13 cellular contexts compared by ENCODE assay signal in the genomic region with DNA sequence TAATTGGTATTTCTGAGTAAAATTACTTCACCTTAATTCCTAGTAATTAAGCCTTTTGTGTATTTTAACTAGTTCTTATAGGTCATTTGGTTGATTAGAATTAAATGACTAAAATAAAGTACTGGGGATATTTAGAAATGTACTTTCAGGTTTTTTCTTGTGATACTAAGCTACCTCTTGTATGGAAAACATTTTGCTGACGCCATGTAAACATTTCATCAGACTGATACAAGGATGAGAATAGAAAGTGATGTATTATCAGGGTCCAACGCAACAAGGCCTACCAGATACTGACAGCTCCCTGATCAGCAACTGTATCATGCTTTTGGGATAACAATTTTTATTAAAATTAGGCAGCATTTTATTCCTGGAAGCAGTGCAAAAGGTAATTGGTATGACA. TPM values are rescaled to one million over a fixed set of nuclear protein-coding genes. Genes with fewer than 3 reads are reported as not detected.
DNase-seq lines count a peak whose midpoint lies in the region; ATAC-seq, FAIRE-seq and TF ChIP-seq lines count a peak whose summit lies in the region.
"Had no signal": no experiment of that assay in that cellular context is flagged by ENCODE, and none has a peak within 500 bp of the region (broad histone marks: within the 10 kb centered on the region; RNA-seq: fewer than 3 reads in every experiment).

No MANE protein-coding gene starts in this region.

- CTCF ChIA-PET in A549 (lab: Yijun Ruan, JAX): interaction anchor here (1.5 to 3.2 kb wide), 3 partner anchors 26 to 146 kb away, joined by 5 to 18 read pairs (median 6); no protein-coding TSS in a partner anchor

- peak overlapping the region; percentile 79; the same call in 1 of the 3 replicates for H3K4me3 ChIP-seq in A549
- peak overlapping the region in 1 of 3 experiments; percentile 12 for H3K4me3 ChIP-seq in keratinocyte (ENCODE audit: control insufficient read depth in 2 of 3, extremely low read depth in 1 of 3, insufficient read depth in 2 of 3, low read depth in 1 of 3, low read length in 3 of 3)

- H2AFZ ChIP-seq in keratinocyte (ENCODE audit: control insufficient read depth, low read length): no peak overlapping the region

- H3K9me1 ChIP-seq in keratinocyte (ENCODE audit: control insufficient read depth, extremely low read depth, insufficient read depth, low read length): no peaks in the 10 kb centered on the region

- no peak for DNase-seq in A549 (ENCODE audit: low read depth in 1 of 2, low spot score in 1 of 2)
- no peak for DNase-seq in GM19239 (ENCODE audit: insufficient read length, low spot score)
- no peak for DNase-seq in keratinocyte (ENCODE audit: low read depth, low spot score)
- DNase-seq in NCI-H1436 (lab: John Stamatoyannopoulos, UW): no peak
- DNase-seq in D721Med (ENCODE audit: insufficient read length, low spot score): no peak
- DNase-seq in DMS53 treated with DMSO at 0.1 percent for 48 hours (lab: John Stamatoyannopoulos, UW; ENCODE audit: unreplicated experiment): no peak
- DNase-seq: central memory CD4-positive, alpha-beta T cell; heart left ventricle; SJCRH30; stomach had no signal

- no peak overlapping the region for H3K9ac ChIP-seq in keratinocyte (ENCODE audit: control insufficient read depth, extremely low read depth, insufficient read depth, low read length)

- peaks cover 56% of the 10 kb centered on the region for H3K4me1 Mint-ChIP-seq in activated naive CD8-positive, alpha-beta T cell (ENCODE audit: low read depth)

- TF ChIP-seq RAD21 in A549 (conservative IDR thresholded peaks at IDR 0.05 in 1 of 2, IDR thresholded peaks at IDR 0.05 in 1 of 2): no peak

- H3K27me3 Mint-ChIP-seq in activated naive CD8-positive, alpha-beta T cell: no peaks in the 10 kb centered on the region

- ATAC-seq in A549 (no peak), GM21515 (IDR thresholded peaks at IDR 0.05; ENCODE audit: unreplicated experiment) (no peak)
- ATAC-seq: heart left ventricle had no signal

- H3K9me3 Mint-ChIP-seq in activated naive CD8-positive, alpha-beta T cell (ENCODE audit: low read depth): no peaks in the 10 kb centered on the region
- H3K9me3 Mint-ChIP-seq: CD14-positive monocyte had no signal

- no peak for FAIRE-seq in A549 (lab: Jason Lieb, UNC)
- peak; percentile 75 for FAIRE-seq in GM19239 (lab: Jason Lieb, UNC)
- no peak for FAIRE-seq in keratinocyte (lab: Jason Lieb, UNC)
- no peak for FAIRE-seq in D721Med (lab: Jason Lieb, UNC)

- WGBS in A549 (ENCODE audit: missing lambda C conversion rate): 82% methylated on average over 2 of the region's 2 CpGs

- no peaks in the 10 kb centered on the region for H3K9me3 ChIP-seq in A549
- no peaks in the 10 kb centered on the region for H3K9me3 ChIP-seq in keratinocyte (ENCODE audit: control insufficient read depth, low read depth, low read length)
- H3K9me3 ChIP-seq: heart left ventricle, SJCRH30, stomach had no signal

- peaks cover 38% of the 10 kb centered on the region for H3K79me2 ChIP-seq in keratinocyte (ENCODE audit: control insufficient read depth, insufficient read depth, low read length)

- peaks cover 5 to 17% of the 10 kb centered on the region in 2 experiments for H3K36me3 ChIP-seq in keratinocyte (ENCODE audit: control insufficient read depth in 2 of 2, extremely low read depth in 1 of 2, insufficient read depth in 2 of 2, low read length in 2 of 2)

- H3K4me1 ChIP-seq in A549 (peaks cover 26% of the 10 kb centered on the region), keratinocyte (ENCODE audit: control insufficient read depth, extremely low read depth, insufficient read depth, low read length) (peaks cover 15% of the 10 kb centered on the region)

- no peaks in the 10 kb centered on the region for H3K27me3 ChIP-seq in keratinocyte (ENCODE audit: control insufficient read depth, extremely low read depth, insufficient read depth, low read length)
- H3K27me3 ChIP-seq: heart left ventricle, SJCRH30, stomach had no signal

- H3K4me3 Mint-ChIP-seq in activated naive CD8-positive, alpha-beta T cell: peak overlapping the region; percentile 89
- H3K4me3 Mint-ChIP-seq: CD14-positive monocyte had no signal

- H3K27ac Mint-ChIP-seq in activated naive CD8-positive, alpha-beta T cell: peak overlapping the region; percentile 41

- TF ChIP-seq CTCF in A549 (IDR thresholded peaks at IDR 0.05) (no peak), keratinocyte (optimal IDR thresholded peaks at IDR 0.05 in 1 of 3, IDR thresholded peaks at IDR 0.05 in 1 of 3, conservative IDR thresholded peaks at IDR 0.05 in 1 of 3; ENCODE audit: extremely low read depth in 1 of 3, insufficient read depth in 2 of 3, low read length in 3 of 3) (no peak), D721Med (IDR thresholded peaks at IDR 0.05; ENCODE audit: insufficient read depth, missing control alignments) (no peak)

- TF ChIP-seq POLR2A in A549 (IDR thresholded peaks at IDR 0.05; ENCODE audit: low read length): no peak

- H3K36me3 Mint-ChIP-seq in activated naive CD8-positive, alpha-beta T cell: peaks cover 13% of the 10 kb centered on the region

- no peak for TF ChIP-seq EP300 in A549 (IDR thresholded peaks at IDR 0.05)

- dilution Hi-C loops in keratinocyte (cut with MboI; ENCODE audit: extremely low pct_ligation_motif_present, low sequenced_read_pairs): no loop called here

- H3K4me2 ChIP-seq in A549 (peak overlapping the region; percentile 96), keratinocyte (ENCODE audit: control insufficient read depth, extremely low read depth, insufficient read depth, low read depth, low read length) (peak overlapping the region; percentile 100)

- H3K27ac ChIP-seq in A549 (no peak overlapping the region), keratinocyte (ENCODE audit: control insufficient read depth, insufficient read depth, low read length) (peak overlapping the region; percentile 88)
- H3K27ac ChIP-seq: SJCRH30 had no signal

- POLR2A ChIA-PET in A549 (lab: Yijun Ruan, JAX): interaction anchor here (0.7 to 2.0 kb wide), 3 partner anchors 12 to 43 kb away, joined by 3 to 6 read pairs (median 3); no protein-coding TSS in a partner anchor

- H4K20me1 ChIP-seq in keratinocyte (ENCODE audit: control insufficient read depth, extremely low read depth, insufficient read depth, low read length): no peaks in the 10 kb centered on the region

TF ChIP-seq in A549, 52 proteins besides CTCF, POLR2A, EP300 and RAD21 (continues in another document):
- TF ChIP-seq NR3C1 (IDR thresholded peaks at IDR 0.05): no peak
- TF ChIP-seq, protein P1, sequence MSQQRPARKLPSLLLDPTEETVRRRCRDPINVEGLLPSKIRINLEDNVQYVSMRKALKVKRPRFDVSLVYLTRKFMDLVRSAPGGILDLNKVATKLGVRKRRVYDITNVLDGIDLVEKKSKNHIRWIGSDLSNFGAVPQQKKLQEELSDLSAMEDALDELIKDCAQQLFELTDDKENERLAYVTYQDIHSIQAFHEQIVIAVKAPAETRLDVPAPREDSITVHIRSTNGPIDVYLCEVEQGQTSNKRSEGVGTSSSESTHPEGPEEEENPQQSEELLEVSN (IDR thresholded peaks at IDR 0.05; ENCODE audit: borderline replicate concordance, low read depth): no peak
- no peak for TF ChIP-seq CBX2 (IDR thresholded peaks at IDR 0.05; ENCODE audit: borderline replicate concordance, low read depth)

RNA-seq across cellular contexts. Expression of a gene that starts 1.7 kb away (rescaled TPM):
- polyA plus RNA-seq in A549 (2011; rRNA removed): 87.9 and 111 TPM in 2 replicates
- polyA plus RNA-seq in A549 (2012; cell fraction: cytosol; rRNA removed): 33.9 and 40.3 TPM in 2 replicates
- polyA plus RNA-seq in A549 (2012; cell fraction: nucleus; rRNA removed): 12.6 and 21.5 TPM in 2 replicates
- 109 to 116 TPM (median 114 TPM) in 3 replicates for polyA plus RNA-seq in A549 (2017; fragmentation: RNase III; extraction: RNeasy Plus Mini Kit Qiagen cat#74134 plus additional on column Dnase treatment)
- 50.9 and 67.7 TPM in 2 replicates for polyA minus RNA-seq in A549 (2011; rRNA and poly(A)+ RNA removed)
- polyA plus RNA-seq in keratinocyte: 38.9 to 60.6 TPM (median 58.4 TPM) in 3 replicates
- 131 TPM for polyA plus RNA-seq in keratinocyte (2011; ENCODE audit: low read depth)
- 44.4 and 57.0 TPM in 2 replicates for polyA plus RNA-seq in keratinocyte (2011; cell fraction: cytosol; rRNA removed)
- 32.3 and 40.1 TPM in 2 replicates for polyA plus RNA-seq in keratinocyte (2011; cell fraction: nucleus; rRNA removed)
- 42.3 and 91.8 TPM in 2 replicates for polyA plus RNA-seq in keratinocyte (2012; ENCODE audit: low replicate concordance)
- 16.5 to 41.6 TPM (median 25.3 TPM) in 3 replicates for polyA minus RNA-seq in keratinocyte
- 12.7 TPM for polyA minus RNA-seq in keratinocyte (2011; cell fraction: cytosol; rRNA and poly(A)+ RNA removed)
- 9.3 and 20.3 TPM in 2 replicates for polyA minus RNA-seq in keratinocyte (2011; cell fraction: nucleus; rRNA and poly(A)+ RNA removed)

RNA-seq across cellular contexts. Expression of a gene that starts 19.0 kb away (rescaled TPM):
- 1.3 and 1.8 TPM in 2 replicates for polyA plus RNA-seq in A549 (2011; rRNA removed)
- polyA plus RNA-seq in A549 (2012; cell fraction: cytosol; rRNA removed): 0.29 and 0.38 TPM in 2 replicates
- polyA plus RNA-seq in A549 (2012; cell fraction: nucleus; rRNA removed): 0.05 TPM in 1 of 2 replicates, not detected in the other
- polyA plus RNA-seq in A549 (2017; fragmentation: RNase III; extraction: RNeasy Plus Mini Kit Qiagen cat#74134 plus additional on column Dnase treatment): 0.97 to 1.8 TPM (median 1.8 TPM) in 3 replicates
- polyA minus RNA-seq in A549 (2011; rRNA and poly(A)+ RNA removed): 0.83 TPM in 1 of 2 replicates, not detected in the other
- polyA plus RNA-seq in keratinocyte: 0.45 to 0.76 TPM (median 0.49 TPM) in 3 replicates
- 0.64 TPM for polyA plus RNA-seq in keratinocyte (2011; ENCODE audit: low read depth)
- polyA plus RNA-seq in keratinocyte (2011; cell fraction: cytosol; rRNA removed): 0.48 and 0.66 TPM in 2 replicates
- 0.47 and 0.63 TPM in 2 replicates for polyA plus RNA-seq in keratinocyte (2011; cell fraction: nucleus; rRNA removed)
- 0.34 TPM in 1 of 2 replicates, not detected in the other for polyA plus RNA-seq in keratinocyte (2012; ENCODE audit: low replicate concordance)
- 0.19 TPM in 1 of 3 replicates, not detected in the others for polyA minus RNA-seq in keratinocyte
- polyA minus RNA-seq in keratinocyte (2011; cell fraction: cytosol; rRNA and poly(A)+ RNA removed): not detected
- polyA minus RNA-seq in keratinocyte (2011; cell fraction: nucleus; rRNA and poly(A)+ RNA removed): not detected in 2 replicates
- polyA plus RNA-seq: CD14-positive monocyte, heart left ventricle had no signal

RNA-seq across cellular contexts. Expression of a gene that starts 57.6 kb away (rescaled TPM):
- polyA plus RNA-seq in A549 (2011; rRNA removed): not detected in 2 replicates
- polyA plus RNA-seq in A549 (2012; cell fraction: cytosol; rRNA removed): not detected in 2 replicates
- not detected in 2 replicates for polyA plus RNA-seq in A549 (2012; cell fraction: nucleus; rRNA removed)
- not detected in 3 replicates for polyA plus RNA-seq in A549 (2017; fragmentation: RNase III; extraction: RNeasy Plus Mini Kit Qiagen cat#74134 plus additional on column Dnase treatment)
- polyA minus RNA-seq in A549 (2011; rRNA and poly(A)+ RNA removed): not detected in 2 replicates
- 1.0 to 1.8 TPM (median 1.3 TPM) in 3 replicates for polyA plus RNA-seq in keratinocyte
- 13.5 TPM for polyA plus RNA-seq in keratinocyte (2011; ENCODE audit: low read depth)
- 1.3 and 1.7 TPM in 2 replicates for polyA plus RNA-seq in keratinocyte (2011; cell fraction: cytosol; rRNA removed)
- polyA plus RNA-seq in keratinocyte (2011; cell fraction: nucleus; rRNA removed): 1.4 and 1.7 TPM in 2 replicates
- 2.0 and 7.7 TPM in 2 replicates for polyA plus RNA-seq in keratinocyte (2012; ENCODE audit: low replicate concordance)
- 0.26 to 0.49 TPM in 2 of 3 replicates, not detected in the other for polyA minus RNA-seq in keratinocyte
- polyA minus RNA-seq in keratinocyte (2011; cell fraction: cytosol; rRNA and poly(A)+ RNA removed): not detected
- 0.42 and 0.93 TPM in 2 replicates for polyA minus RNA-seq in keratinocyte (2011; cell fraction: nucleus; rRNA and poly(A)+ RNA removed)
- polyA plus RNA-seq: CD14-positive monocyte, heart left ventricle had no signal
